20 cellular contexts compared by ENCODE assay signal in the genomic region with DNA sequence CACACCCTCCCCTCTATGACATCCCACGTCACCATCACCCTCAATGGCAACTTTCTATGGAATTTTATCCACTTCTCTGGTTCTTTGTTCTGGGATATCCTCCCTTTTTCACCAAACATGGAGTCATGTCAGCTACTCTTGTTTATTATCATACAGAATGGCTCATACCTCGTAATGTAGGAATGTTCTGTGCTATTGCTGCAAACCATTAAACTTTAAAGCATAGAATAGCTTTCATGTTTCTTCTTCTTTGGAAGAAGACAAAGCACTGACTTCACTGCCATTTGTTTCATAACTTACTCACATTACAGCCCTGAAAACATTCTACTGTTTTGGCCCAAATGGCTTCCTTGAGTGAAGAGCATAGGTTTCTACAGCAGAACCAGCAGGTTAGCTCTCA.
"Had no signal": no experiment of that assay in that cellular context is flagged by ENCODE, and none has a peak within 500 bp of the region (broad histone marks: within the 10 kb centered on the region; RNA-seq: fewer than 3 reads in every experiment).

No MANE protein-coding gene starts in this region.

- DNase-seq: activated CD4-positive, CD25-positive, alpha-beta regulatory T cell treated with anti-CD3 and anti-CD28 coated beads, Interleukin-2, amount 50 U/mL, for 72 hours; activated naive CD4-positive, alpha-beta T cell treated with Interleukin-2 at 50 U/mL for 16 hours; activated naive CD8-positive, alpha-beta T cell treated with anti-CD3 and anti-CD28 coated beads, Interleukin-2, amount 50 U/mL, for 24 hours; activated T-cell treated with anti-CD3 and anti-CD28 coated beads for 4 hours; left cardiac atrium; lower lobe of right lung; natural killer cell; retina; stimulated activated CD4-positive, alpha-beta T cell treated with anti-CD3 and anti-CD28 coated beads, Interleukin-15, amount 100 ng/mL, for 24 hours; stimulated activated CD4-positive, alpha-beta T cell treated with anti-CD3 and anti-CD28 coated beads, Interleukin-4, amount 100 ng/mL, for 1 hour; stimulated activated naive CD4-positive, alpha-beta T cell; tibial artery had no signal

- H3K27me3 ChIP-seq: ascending aorta, cardiac muscle cell, neutrophil, tibial artery, vagina had no signal

- H3K36me3 ChIP-seq: ascending aorta, cardiac muscle cell, lower lobe of right lung, neutrophil, tibial artery, vagina had no signal

- H3K9me3 Mint-ChIP-seq: activated naive CD8-positive, alpha-beta T cell treated with anti-CD3 and anti-CD28 coated beads, Interleukin-2, amount 50 U/mL, for 24 hours; natural killer cell had no signal

- H3K4me3 Mint-ChIP-seq: activated naive CD8-positive, alpha-beta T cell treated with anti-CD3 and anti-CD28 coated beads, Interleukin-2, amount 50 U/mL, for 24 hours; natural killer cell had no signal

- H3K9me3 ChIP-seq: ascending aorta, lower lobe of right lung, neutrophil, tibial artery, vagina had no signal

- H3K4me3 ChIP-seq: ascending aorta, cardiac muscle cell, lower lobe of right lung, tibial artery, vagina had no signal

- H3K27me3 Mint-ChIP-seq: activated naive CD8-positive, alpha-beta T cell treated with anti-CD3 and anti-CD28 coated beads, Interleukin-2, amount 50 U/mL, for 24 hours had no signal

- ATAC-seq: activated naive CD8-positive, alpha-beta T cell treated with anti-CD3 and anti-CD28 coated beads, Interleukin-2, amount 50 U/mL, for 24 hours; esophagus mucosa; lower lobe of right lung; natural killer cell had no signal

- FAIRE-seq: colon, endometrium, frontal cortex had no signal

- H3K27ac ChIP-seq: cardiac muscle cell, lower lobe of right lung, neutrophil, tibial artery, vagina had no signal

- H3K36me3 Mint-ChIP-seq: natural killer cell had no signal

- H3K27ac Mint-ChIP-seq: activated naive CD8-positive, alpha-beta T cell treated with anti-CD3 and anti-CD28 coated beads, Interleukin-2, amount 50 U/mL, for 24 hours; natural killer cell had no signal

- H3K4me1 ChIP-seq: vagina had no signal
